Comparison of ENCODE assay signal across 9 cellular contexts in genomic region chr1:183806650-183807049, GRCh38. TPM values are rescaled to one million over a fixed set of nuclear protein-coding genes. Genes with fewer than 3 reads are reported as not detected.
DNase-seq lines count a peak whose midpoint lies in the region; ATAC-seq and TF ChIP-seq lines count a peak whose summit lies in the region.
"Had no signal": no experiment of that assay in that cellular context is flagged by ENCODE, and none has a peak within 500 bp of the region (broad histone marks: within the 10 kb centered on the region; RNA-seq: fewer than 3 reads in every experiment).

No MANE protein-coding gene starts in this region.

- H3K27ac Mint-ChIP-seq in nephron progenitor cell = no peak overlapping the region

- TF ChIP-seq CTCF in heart left ventricle (IDR thresholded peaks at IDR 0.05) (no peak), nephron progenitor cell (IDR thresholded peaks at IDR 0.05) (no peak)

- peak overlapping the region; percentile 94 for H3K4me3 Mint-ChIP-seq in nephron progenitor cell

- H3K9me3 ChIP-seq in heart left ventricle (peaks cover 0 to 14% (median under 1%) of the 10 kb centered on the region in 12 donors), endocrine pancreas (ENCODE audit: control insufficient read depth, low read length) (peaks cover 2% of the 10 kb centered on the region), aorta (ENCODE audit: control insufficient read depth, low read length) (peaks cover 1% of the 10 kb centered on the region)
- no peaks in the 10 kb centered on the region for H3K9me3 ChIP-seq in effector memory CD4-positive, alpha-beta T cell (ENCODE audit: control insufficient read depth, low read length)

- H3K36me3 ChIP-seq in heart left ventricle (peaks cover 0 to 16% (median 0%) of the 10 kb centered on the region in 9 donors), endocrine pancreas (ENCODE audit: control insufficient read depth, insufficient read depth, low read length) (no peaks in the 10 kb centered on the region), aorta (ENCODE audit: control insufficient read depth in 1 of 2, insufficient read depth in 2 of 2, low read length in 1 of 2) (no peaks in the 10 kb centered on the region)
- H3K36me3 ChIP-seq in effector memory CD4-positive, alpha-beta T cell (ENCODE audit: control insufficient read depth, insufficient read depth, low read length) = no peaks in the 10 kb centered on the region

- peak overlapping the region in 10 of 12 donors; percentile 38 to 80 (median 70) for H3K4me3 ChIP-seq in heart left ventricle
- peak overlapping the region; percentile 78 for H3K4me3 ChIP-seq in endocrine pancreas (ENCODE audit: control insufficient read depth, insufficient read depth, low read length)
- peak overlapping the region; percentile 59 to 63 for H3K4me3 ChIP-seq in aorta (ENCODE audit: low read length in 2 of 2)
- H3K4me3 ChIP-seq in effector memory CD4-positive, alpha-beta T cell (ENCODE audit: insufficient read depth, low read depth, low read length, poor library complexity, severe bottlenecking) = no peak overlapping the region

- H3K4me1 ChIP-seq in heart left ventricle = peaks cover 0 to 63% (median 34%) of the 10 kb centered on the region in 12 donors
- no peaks in the 10 kb centered on the region for H3K4me1 ChIP-seq in endocrine pancreas (ENCODE audit: control insufficient read depth, insufficient read depth, low read length)
- H3K4me1 ChIP-seq in aorta (ENCODE audit: control insufficient read depth in 1 of 2, insufficient read depth in 2 of 2, low read length in 2 of 2) = peaks cover 0 to 6% of the 10 kb centered on the region in 2 donors
- H3K4me1 ChIP-seq in effector memory CD4-positive, alpha-beta T cell (ENCODE audit: control insufficient read depth, insufficient read depth, low read length, poor library complexity, severe bottlenecking) = peaks cover 4% of the 10 kb centered on the region

- intact Hi-C loops in heart left ventricle (cut with DNase I) (loop anchor here in 5 of 10 donors (5.0 to 10.0 kb wide), 6 partner anchors 66 to 152 kb away; partner anchors contain the start of gene APOBEC4 (in 1 of the 5)), left cardiac atrium (cut with DNase I) (loop anchor here in 1 of 2 donors (10.0 kb wide), 1 partner anchor 108 kb away; no protein-coding TSS in a partner anchor), aorta (cut with DNase I) (no loop called here)

- WGBS in heart left ventricle, 4 donors = 65 to 75% (median 68%) methylated on average over 1 of the region's 1 CpG
- WGBS in aorta, 2 donors = 67 to 71% methylated on average over 1 of the region's 1 CpG

- peaks cover 6% of the 10 kb centered on the region for H3K27me3 Mint-ChIP-seq in nephron progenitor cell (ENCODE audit: low read depth, poor library complexity)

- no peak for ATAC-seq in heart left ventricle
- no peak for ATAC-seq in left cardiac atrium
- ATAC-seq in aorta (ENCODE audit: low FRiP score) = no peak
- ATAC-seq in GM21786 (IDR thresholded peaks at IDR 0.05; ENCODE audit: unreplicated experiment) = no peak
- no peak for ATAC-seq in HG02970 (IDR thresholded peaks at IDR 0.05; ENCODE audit: low FRiP score, unreplicated experiment)

- H3K9ac ChIP-seq in endocrine pancreas (ENCODE audit: control insufficient read depth, insufficient read depth, low read length) = no peak overlapping the region

- TF ChIP-seq POLR2A in heart left ventricle (IDR thresholded peaks at IDR 0.05) = no peak

- peak overlapping the region in 8 of 12 donors; percentile 18 to 85 (median 72) for H3K27ac ChIP-seq in heart left ventricle
- H3K27ac ChIP-seq in aorta (ENCODE audit: low read depth in 1 of 2, low read length in 2 of 2) = no peak overlapping the region
- no peak overlapping the region for H3K27ac ChIP-seq in effector memory CD4-positive, alpha-beta T cell (ENCODE audit: insufficient read depth, low read length, poor library complexity, severe bottlenecking)

- peaks cover 12% of the 10 kb centered on the region for H3K9me3 Mint-ChIP-seq in nephron progenitor cell

- H3K27me3 ChIP-seq in heart left ventricle (no peaks in the 10 kb centered on the region), endocrine pancreas (ENCODE audit: control insufficient read depth, insufficient read depth, low read length) (no peaks in the 10 kb centered on the region), aorta (ENCODE audit: control insufficient read depth in 1 of 2, insufficient read depth in 2 of 2, low read length in 1 of 2) (no peaks in the 10 kb centered on the region)
- H3K27me3 ChIP-seq in effector memory CD4-positive, alpha-beta T cell (replicated peaks; ENCODE audit: control insufficient read depth, insufficient read depth, low read length, poor library complexity, severe bottlenecking) = no peaks in the 10 kb centered on the region

- peaks cover 36% of the 10 kb centered on the region for H3K4me1 Mint-ChIP-seq in nephron progenitor cell

- H3K36me3 Mint-ChIP-seq in nephron progenitor cell (ENCODE audit: low read depth) = peaks cover 26% of the 10 kb centered on the region

- DNase-seq in heart left ventricle = no peak
- no peak for DNase-seq in left cardiac atrium
- DNase-seq in nephron progenitor cell = no peak
- no peak for DNase-seq in aorta
- DNase-seq in effector memory CD4-positive, alpha-beta T cell = no peak
- DNase-seq: kidney glomerular epithelial cell had no signal

RNA-seq across cellular contexts. Expression of gene RGL1, which starts 1.7 kb away (rescaled TPM):
- 10 to 100 TPM; 11.7 to 50.6 (median 15.9) TPM for total RNA-seq in heart left ventricle
- polyA plus RNA-seq in heart left ventricle = 1 to 10 TPM; 5.6 to 7.9 TPM
- 10 to 100 TPM; 22.5 to 32.7 TPM for total RNA-seq in left cardiac atrium
- 10 to 100 TPM; 24.0 to 51.6 TPM for total RNA-seq in aorta
- polyA plus RNA-seq in aorta = 1 to 10 TPM; 7.0 to 8.8 TPM

Comparison
In these comparisons a context has a peak if more than half of its experiments do, and no peak if none do; other contexts are left out.
1. H3K27ac ChIP-seq: peak in heart left ventricle (8 of 12); none in aorta (0 of 2) and effector memory CD4-positive, alpha-beta T cell (single experiment).